In genomic region chr4:56104188-56104587, GRCh38 we compare ENCODE assay signal across 1 cellular context.
A peak's percentile ranks its signal among the peaks of the same experiment; 100 is the strongest.
TF ChIP-seq lines count a peak whose summit lies in the region.

No MANE protein-coding gene starts in this region.

TF ChIP-seq in HepG2, 621 proteins besides CTCF, POLR2A, EP300 and RAD21 (continued from another document and continues in another):
- no peak for TF ChIP-seq PRDM10 (CRISPR knock-in tag; IDR thresholded peaks at IDR 0.05; ENCODE audit: low read depth)
- peak; percentile 37; the same call in 1 of the 2 replicates for TF ChIP-seq HOXA3 (CRISPR knock-in tag; IDR thresholded peaks at IDR 0.05)
- no peak for TF ChIP-seq ZNF232 (CRISPR knock-in tag; IDR thresholded peaks at IDR 0.05; ENCODE audit: borderline replicate concordance)
- TF ChIP-seq TAF1 (CRISPR knock-in tag; IDR thresholded peaks at IDR 0.05), result no peak
- 0 out of 2 replicates have a peak, but pooled peaks have one; percentile 15 for TF ChIP-seq POGK (CRISPR knock-in tag; conservative IDR thresholded peaks at IDR 0.05)
- no peak for TF ChIP-seq HINFP (CRISPR knock-in tag; IDR thresholded peaks at IDR 0.05; ENCODE audit: low read depth)
- no peak for TF ChIP-seq ZBTB42 (CRISPR knock-in tag; IDR thresholded peaks at IDR 0.05)
- no peak for TF ChIP-seq ZSCAN20 (CRISPR knock-in tag; IDR thresholded peaks at IDR 0.05; ENCODE audit: borderline replicate concordance)
- TF ChIP-seq ZMYM3 (CRISPR knock-in tag; IDR thresholded peaks at IDR 0.05), result no peak
- no peak for TF ChIP-seq JUNB (CRISPR knock-in tag; IDR thresholded peaks at IDR 0.05; ENCODE audit: borderline replicate concordance)
- TF ChIP-seq ZC3H4 (CRISPR knock-in tag; IDR thresholded peaks at IDR 0.05; ENCODE audit: borderline replicate concordance), result no peak
- TF ChIP-seq TOE1 (CRISPR knock-in tag; IDR thresholded peaks at IDR 0.05), result no peak
- TF ChIP-seq CHCHD3 (CRISPR knock-in tag; IDR thresholded peaks at IDR 0.05), result no peak
- no peak for TF ChIP-seq ZFAT (CRISPR knock-in tag; conservative IDR thresholded peaks at IDR 0.05)
- no peak for TF ChIP-seq ZNF740 (CRISPR knock-in tag; IDR thresholded peaks at IDR 0.05)
- TF ChIP-seq ARNT2 (CRISPR knock-in tag; IDR thresholded peaks at IDR 0.05; ENCODE audit: low read depth), result no peak
- no peak for TF ChIP-seq GATA4 (IDR thresholded peaks at IDR 0.05; ENCODE audit: borderline replicate concordance, low read depth)
- no peak for TF ChIP-seq KLF12 (CRISPR knock-in tag; IDR thresholded peaks at IDR 0.05; ENCODE audit: borderline replicate concordance)
- no peak for TF ChIP-seq ZNF124 (CRISPR knock-in tag; IDR thresholded peaks at IDR 0.05)
- no peak for TF ChIP-seq ZNF101 (CRISPR knock-in tag; IDR thresholded peaks at IDR 0.05; ENCODE audit: borderline replicate concordance, low read depth)
- 0 out of 2 replicates have a peak, but pooled peaks have one; percentile 73 for TF ChIP-seq GZF1 (CRISPR knock-in tag; IDR thresholded peaks at IDR 0.05)
- peak; percentile 78; the same call in 1 of the 2 replicates for TF ChIP-seq HOMEZ (CRISPR knock-in tag; IDR thresholded peaks at IDR 0.05; ENCODE audit: low read depth)
- no peak for TF ChIP-seq CENPT (CRISPR knock-in tag; IDR thresholded peaks at IDR 0.05; ENCODE audit: low read depth)
- TF ChIP-seq ZNF362 (CRISPR knock-in tag; IDR thresholded peaks at IDR 0.05; ENCODE audit: borderline replicate concordance), result peak; percentile 17; the same call in 1 of the 2 replicates
- no peak for TF ChIP-seq USF2 (IDR thresholded peaks at IDR 0.05; ENCODE audit: low read depth, low read length)
- no peak for TF ChIP-seq USF2 (CRISPR knock-in tag; IDR thresholded peaks at IDR 0.05; ENCODE audit: borderline replicate concordance)
- no peak for TF ChIP-seq HHEX (CRISPR knock-in tag; IDR thresholded peaks at IDR 0.05)
- TF ChIP-seq NPAS2 (CRISPR knock-in tag; IDR thresholded peaks at IDR 0.05; ENCODE audit: borderline replicate concordance), result no peak
- TF ChIP-seq SMAD9 (CRISPR knock-in tag; IDR thresholded peaks at IDR 0.05), result no peak
- TF ChIP-seq TOPORS (CRISPR knock-in tag; IDR thresholded peaks at IDR 0.05), result no peak
- TF ChIP-seq PHF5A (CRISPR knock-in tag; IDR thresholded peaks at IDR 0.05; ENCODE audit: low read depth, unreplicated experiment), result no peak
- TF ChIP-seq ZNF790 (CRISPR knock-in tag; IDR thresholded peaks at IDR 0.05; ENCODE audit: borderline replicate concordance), result no peak
- no peak for TF ChIP-seq ZNF317 (CRISPR knock-in tag; IDR thresholded peaks at IDR 0.05)
- TF ChIP-seq ZNF710 (CRISPR knock-in tag; IDR thresholded peaks at IDR 0.05; ENCODE audit: borderline replicate concordance), result no peak
- TF ChIP-seq E2F5 (CRISPR knock-in tag; conservative IDR thresholded peaks at IDR 0.05), result no peak
- TF ChIP-seq HNRNPH1 (optimal IDR thresholded peaks at IDR 0.05; ENCODE audit: low read depth, low read length), result no peak
- TF ChIP-seq ZNF737 (CRISPR knock-in tag; IDR thresholded peaks at IDR 0.05; ENCODE audit: borderline replicate concordance), result no peak
- TF ChIP-seq PPARG (CRISPR knock-in tag; conservative IDR thresholded peaks at IDR 0.05), result no peak
- TF ChIP-seq ZNF282 (IDR thresholded peaks at IDR 0.05; ENCODE audit: partially characterized antibody), result no peak
- no peak for TF ChIP-seq FOXA1 (IDR thresholded peaks at IDR 0.05)
- no peak for TF ChIP-seq FOXA1 (CRISPR knock-in tag; IDR thresholded peaks at IDR 0.05)
- no peak for TF ChIP-seq THAP8 (CRISPR knock-in tag; IDR thresholded peaks at IDR 0.05; ENCODE audit: borderline replicate concordance)
- TF ChIP-seq RCOR2 (CRISPR knock-in tag; IDR thresholded peaks at IDR 0.05), result 0 out of 2 replicates have a peak, but pooled peaks have one; percentile 44
- no peak for TF ChIP-seq GMEB1 (CRISPR knock-in tag; IDR thresholded peaks at IDR 0.05; ENCODE audit: borderline replicate concordance)
- 0 out of 2 replicates have a peak, but pooled peaks have one; percentile 42 for TF ChIP-seq TBX2 (CRISPR knock-in tag; IDR thresholded peaks at IDR 0.05; ENCODE audit: borderline replicate concordance)
- TF ChIP-seq ZFP1 (CRISPR knock-in tag; IDR thresholded peaks at IDR 0.05), result no peak
- TF ChIP-seq ZNF816 (CRISPR knock-in tag; IDR thresholded peaks at IDR 0.05; ENCODE audit: borderline replicate concordance), result no peak
- no peak for TF ChIP-seq JUND (CRISPR knock-in tag; IDR thresholded peaks at IDR 0.05)
- no peak for TF ChIP-seq ZNF562 (CRISPR knock-in tag; IDR thresholded peaks at IDR 0.05; ENCODE audit: borderline replicate concordance)
- TF ChIP-seq SOX5 (CRISPR knock-in tag; IDR thresholded peaks at IDR 0.05; ENCODE audit: borderline replicate concordance), result peak; percentile 51; the same call in 1 of the 2 replicates
- TF ChIP-seq NR2F1 (CRISPR knock-in tag; IDR thresholded peaks at IDR 0.05), result peak in 1 of 2 experiments; percentile 46; a peak in 1 of 4 replicates
